Comparison of ENCODE assay signal across 1 cellular context in the genomic region with DNA sequence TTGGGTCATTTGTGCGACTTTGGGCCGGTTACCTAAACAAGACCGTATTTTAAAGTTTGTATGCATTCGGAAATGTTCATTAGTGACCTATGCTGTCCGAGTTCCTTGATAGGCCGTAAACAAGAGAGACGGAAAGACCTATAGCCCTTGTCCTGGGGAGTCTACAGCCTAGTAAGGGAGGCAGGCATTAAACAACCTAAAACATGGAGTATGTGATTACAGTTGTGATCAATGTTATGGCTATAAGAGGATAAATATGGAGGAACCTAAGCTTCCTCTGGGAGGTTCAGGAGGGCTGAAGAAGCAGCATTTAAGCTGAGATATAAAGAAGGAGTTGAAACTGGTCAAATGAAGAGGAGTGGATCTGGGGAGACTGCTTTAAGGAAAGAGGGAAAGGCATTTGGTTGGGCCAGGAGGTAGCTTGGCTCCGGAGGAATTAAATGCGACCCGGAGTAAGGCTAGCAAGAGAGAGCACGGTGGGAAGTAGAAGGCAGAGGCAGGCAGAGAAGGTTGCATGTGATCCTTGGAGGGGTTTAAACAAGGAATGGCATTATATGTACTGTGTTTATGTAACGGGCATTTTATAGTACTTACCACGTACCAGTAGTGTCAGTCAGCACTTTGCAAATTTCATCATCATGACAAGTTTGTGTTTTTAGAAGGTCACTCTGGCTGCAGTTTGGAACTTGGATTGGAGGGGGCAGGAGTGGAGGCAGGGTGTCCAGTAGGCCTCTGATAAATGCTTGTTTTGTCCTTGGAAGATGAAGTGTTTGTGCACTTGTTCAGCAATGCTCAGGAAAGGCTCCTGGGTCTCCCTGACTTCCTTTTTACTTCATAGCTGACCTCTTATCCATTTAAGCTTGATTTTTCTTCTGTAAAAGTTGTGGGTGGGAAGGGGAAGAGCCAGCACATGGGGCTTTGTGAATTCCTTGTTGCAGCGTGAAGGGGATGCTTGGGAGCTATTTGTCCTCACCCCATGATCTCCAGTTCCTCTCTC.
TF ChIP-seq lines count a peak whose summit lies in the region.

No MANE protein-coding gene starts in this region.

TF ChIP-seq in GM23338, 12 proteins besides CTCF, POLR2A, EP300 and RAD21 (continued from another document):
- TF ChIP-seq, protein P1, sequence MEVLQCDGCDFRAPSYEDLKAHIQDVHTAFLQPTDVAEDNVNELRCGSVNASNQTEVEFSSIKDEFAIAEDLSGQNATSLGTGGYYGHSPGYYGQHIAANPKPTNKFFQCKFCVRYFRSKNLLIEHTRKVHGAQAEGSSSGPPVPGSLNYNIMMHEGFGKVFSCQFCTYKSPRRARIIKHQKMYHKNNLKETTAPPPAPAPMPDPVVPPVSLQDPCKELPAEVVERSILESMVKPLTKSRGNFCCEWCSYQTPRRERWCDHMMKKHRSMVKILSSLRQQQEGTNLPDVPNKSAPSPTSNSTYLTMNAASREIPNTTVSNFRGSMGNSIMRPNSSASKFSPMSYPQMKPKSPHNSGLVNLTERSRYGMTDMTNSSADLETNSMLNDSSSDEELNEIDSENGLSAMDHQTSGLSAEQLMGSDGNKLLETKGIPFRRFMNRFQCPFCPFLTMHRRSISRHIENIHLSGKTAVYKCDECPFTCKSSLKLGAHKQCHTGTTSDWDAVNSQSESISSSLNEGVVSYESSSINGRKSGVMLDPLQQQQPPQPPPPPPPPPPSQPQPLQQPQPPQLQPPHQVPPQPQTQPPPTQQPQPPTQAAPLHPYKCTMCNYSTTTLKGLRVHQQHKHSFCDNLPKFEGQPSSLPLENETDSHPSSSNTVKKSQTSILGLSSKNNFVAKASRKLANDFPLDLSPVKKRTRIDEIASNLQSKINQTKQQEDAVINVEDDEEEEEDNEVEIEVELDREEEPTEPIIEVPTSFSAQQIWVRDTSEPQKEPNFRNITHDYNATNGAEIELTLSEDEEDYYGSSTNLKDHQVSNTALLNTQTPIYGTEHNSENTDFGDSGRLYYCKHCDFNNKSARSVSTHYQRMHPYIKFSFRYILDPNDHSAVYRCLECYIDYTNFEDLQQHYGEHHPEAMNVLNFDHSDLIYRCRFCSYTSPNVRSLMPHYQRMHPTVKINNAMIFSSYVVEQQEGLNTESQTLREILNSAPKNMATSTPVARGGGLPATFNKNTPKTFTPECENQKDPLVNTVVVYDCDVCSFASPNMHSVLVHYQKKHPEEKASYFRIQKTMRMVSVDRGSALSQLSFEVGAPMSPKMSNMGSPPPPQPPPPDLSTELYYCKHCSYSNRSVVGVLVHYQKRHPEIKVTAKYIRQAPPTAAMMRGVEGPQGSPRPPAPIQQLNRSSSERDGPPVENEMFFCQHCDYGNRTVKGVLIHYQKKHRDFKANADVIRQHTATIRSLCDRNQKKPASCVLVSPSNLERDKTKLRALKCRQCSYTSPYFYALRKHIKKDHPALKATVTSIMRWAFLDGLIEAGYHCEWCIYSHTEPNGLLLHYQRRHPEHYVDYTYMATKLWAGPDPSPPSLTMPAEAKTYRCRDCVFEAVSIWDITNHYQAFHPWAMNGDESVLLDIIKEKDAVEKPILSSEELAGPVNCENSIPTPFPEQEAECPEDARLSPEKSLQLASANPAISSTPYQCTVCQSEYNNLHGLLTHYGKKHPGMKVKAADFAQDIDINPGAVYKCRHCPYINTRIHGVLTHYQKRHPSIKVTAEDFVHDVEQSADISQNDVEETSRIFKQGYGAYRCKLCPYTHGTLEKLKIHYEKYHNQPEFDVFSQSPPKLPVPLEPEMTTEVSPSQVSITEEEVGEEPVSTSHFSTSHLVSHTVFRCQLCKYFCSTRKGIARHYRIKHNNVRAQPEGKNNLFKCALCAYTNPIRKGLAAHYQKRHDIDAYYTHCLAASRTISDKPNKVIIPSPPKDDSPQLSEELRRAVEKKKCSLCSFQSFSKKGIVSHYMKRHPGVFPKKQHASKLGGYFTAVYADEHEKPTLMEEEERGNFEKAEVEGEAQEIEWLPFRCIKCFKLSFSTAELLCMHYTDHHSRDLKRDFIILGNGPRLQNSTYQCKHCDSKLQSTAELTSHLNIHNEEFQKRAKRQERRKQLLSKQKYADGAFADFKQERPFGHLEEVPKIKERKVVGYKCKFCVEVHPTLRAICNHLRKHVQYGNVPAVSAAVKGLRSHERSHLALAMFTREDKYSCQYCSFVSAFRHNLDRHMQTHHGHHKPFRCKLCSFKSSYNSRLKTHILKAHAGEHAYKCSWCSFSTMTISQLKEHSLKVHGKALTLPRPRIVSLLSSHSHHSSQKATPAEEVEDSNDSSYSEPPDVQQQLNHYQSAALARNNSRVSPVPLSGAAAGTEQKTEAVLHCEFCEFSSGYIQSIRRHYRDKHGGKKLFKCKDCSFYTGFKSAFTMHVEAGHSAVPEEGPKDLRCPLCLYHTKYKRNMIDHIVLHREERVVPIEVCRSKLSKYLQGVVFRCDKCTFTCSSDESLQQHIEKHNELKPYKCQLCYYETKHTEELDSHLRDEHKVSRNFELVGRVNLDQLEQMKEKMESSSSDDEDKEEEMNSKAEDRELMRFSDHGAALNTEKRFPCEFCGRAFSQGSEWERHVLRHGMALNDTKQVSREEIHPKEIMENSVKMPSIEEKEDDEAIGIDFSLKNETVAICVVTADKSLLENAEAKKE (CRISPR knock-in tag; IDR thresholded peaks at IDR 0.05) = no peak
- no peak for TF ChIP-seq NANOG (IDR thresholded peaks at IDR 0.05; ENCODE audit: borderline replicate concordance)
- TF ChIP-seq, protein P2, sequence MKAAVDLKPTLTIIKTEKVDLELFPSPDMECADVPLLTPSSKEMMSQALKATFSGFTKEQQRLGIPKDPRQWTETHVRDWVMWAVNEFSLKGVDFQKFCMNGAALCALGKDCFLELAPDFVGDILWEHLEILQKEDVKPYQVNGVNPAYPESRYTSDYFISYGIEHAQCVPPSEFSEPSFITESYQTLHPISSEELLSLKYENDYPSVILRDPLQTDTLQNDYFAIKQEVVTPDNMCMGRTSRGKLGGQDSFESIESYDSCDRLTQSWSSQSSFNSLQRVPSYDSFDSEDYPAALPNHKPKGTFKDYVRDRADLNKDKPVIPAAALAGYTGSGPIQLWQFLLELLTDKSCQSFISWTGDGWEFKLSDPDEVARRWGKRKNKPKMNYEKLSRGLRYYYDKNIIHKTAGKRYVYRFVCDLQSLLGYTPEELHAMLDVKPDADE (IDR thresholded peaks at IDR 0.05) = no peak
- no peak for TF ChIP-seq EZH2phosphoT487 (IDR thresholded peaks at IDR 0.05; ENCODE audit: unreplicated experiment)
- TF ChIP-seq POLR2AphosphoS5 (IDR thresholded peaks at IDR 0.05; ENCODE audit: low read depth) = no peak
- no peak for TF ChIP-seq EZH2 (IDR thresholded peaks at IDR 0.05; ENCODE audit: low read depth, unreplicated experiment)
